3 cellular contexts compared by ENCODE assay signal in the genomic region with DNA sequence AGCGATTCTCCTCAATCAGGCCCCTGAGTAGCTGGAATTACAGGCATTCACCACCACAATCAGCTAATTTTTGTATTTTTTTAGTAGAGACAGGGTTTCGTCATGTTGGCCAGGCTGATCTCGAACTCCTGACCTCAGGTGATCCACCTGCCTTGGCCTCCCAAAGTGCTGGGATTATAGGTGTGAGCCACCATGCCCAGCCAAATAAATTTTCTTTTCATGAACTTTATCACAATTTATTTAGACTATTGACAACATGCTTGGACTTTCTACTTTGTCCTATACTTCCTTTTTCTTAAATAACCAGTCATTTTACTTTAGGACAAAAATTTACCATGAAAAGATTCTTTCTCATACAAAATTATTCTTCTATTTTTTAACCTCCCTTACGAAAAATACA.
TF ChIP-seq lines count a peak whose summit lies in the region.

No MANE protein-coding gene starts in this region.

TF ChIP-seq in A549, 52 proteins besides CTCF, POLR2A, EP300 and RAD21:
- TF ChIP-seq ZFP36 (IDR thresholded peaks at IDR 0.05; ENCODE audit: borderline replicate concordance, partially characterized antibody): peak; percentile 70

TF ChIP-seq in HEK293, 187 proteins besides CTCF, POLR2A, EP300 and RAD21:
- TF ChIP-seq, protein P1, sequence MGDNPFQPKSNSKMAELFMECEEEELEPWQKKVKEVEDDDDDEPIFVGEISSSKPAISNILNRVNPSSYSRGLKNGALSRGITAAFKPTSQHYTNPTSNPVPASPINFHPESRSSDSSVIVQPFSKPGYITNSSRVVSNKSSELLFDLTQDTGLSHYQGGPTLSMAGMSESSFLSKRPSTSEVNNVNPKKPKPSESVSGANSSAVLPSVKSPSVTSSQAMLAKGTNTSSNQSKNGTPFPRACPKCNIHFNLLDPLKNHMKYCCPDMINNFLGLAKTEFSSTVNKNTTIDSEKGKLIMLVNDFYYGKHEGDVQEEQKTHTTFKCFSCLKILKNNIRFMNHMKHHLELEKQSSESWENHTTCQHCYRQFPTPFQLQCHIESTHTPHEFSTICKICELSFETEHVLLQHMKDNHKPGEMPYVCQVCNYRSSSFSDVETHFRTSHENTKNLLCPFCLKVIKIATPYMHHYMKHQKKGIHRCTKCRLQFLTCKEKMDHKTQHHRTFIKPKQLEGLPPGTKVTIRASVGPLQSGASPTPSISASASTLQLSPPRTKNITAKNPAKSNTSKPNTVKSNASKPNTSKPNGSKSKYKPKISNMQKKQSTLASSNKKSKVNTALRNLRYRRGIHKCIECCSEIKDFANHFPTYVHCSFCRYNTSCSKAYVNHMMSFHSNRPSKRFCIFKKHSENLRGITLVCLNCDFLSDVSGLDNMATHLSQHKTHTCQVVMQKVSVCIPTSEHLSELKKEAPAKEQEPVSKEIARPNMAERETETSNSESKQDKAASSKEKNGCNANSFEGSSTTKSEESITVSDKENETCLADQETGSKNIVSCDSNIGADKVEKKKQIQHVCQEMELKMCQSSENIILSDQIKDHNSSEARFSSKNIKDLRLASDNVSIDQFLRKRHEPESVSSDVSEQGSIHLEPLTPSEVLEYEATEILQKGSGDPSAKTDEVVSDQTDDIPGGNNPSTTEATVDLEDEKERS (tag by site-specific recombination; IDR thresholded peaks at IDR 0.05): peak; percentile 91; the same call in 1 of the 2 replicates
- TF ChIP-seq SP3 (tag by site-specific recombination; IDR thresholded peaks at IDR 0.05): 0 out of 2 replicates have a peak, but pooled peaks have one; percentile 7
- TF ChIP-seq ZNF626 (tag by site-specific recombination; IDR thresholded peaks at IDR 0.05): peak; percentile 56; the same call in 1 of the 2 replicates
- peak; percentile 80 for TF ChIP-seq ZNF549 (tag by site-specific recombination; IDR thresholded peaks at IDR 0.05)
- peak; percentile 52 for TF ChIP-seq SETDB1 (IDR thresholded peaks at IDR 0.05; ENCODE audit: insufficient read length, low read length)
TF ChIP-seq in HEK293: peak in this region for 5; not testable (repeated sequence) for 182.

TF ChIP-seq in HepG2, 621 proteins besides CTCF, POLR2A, EP300 and RAD21:
- TF ChIP-seq ZNF724P (CRISPR knock-in tag; IDR thresholded peaks at IDR 0.05; ENCODE audit: borderline replicate concordance): peak; percentile 37; the same call in 1 of the 2 replicates
TF ChIP-seq in HepG2: peak in this region for 1; not testable (repeated sequence) for 620.
